8 cellular contexts compared by ENCODE assay signal in the genomic region with DNA sequence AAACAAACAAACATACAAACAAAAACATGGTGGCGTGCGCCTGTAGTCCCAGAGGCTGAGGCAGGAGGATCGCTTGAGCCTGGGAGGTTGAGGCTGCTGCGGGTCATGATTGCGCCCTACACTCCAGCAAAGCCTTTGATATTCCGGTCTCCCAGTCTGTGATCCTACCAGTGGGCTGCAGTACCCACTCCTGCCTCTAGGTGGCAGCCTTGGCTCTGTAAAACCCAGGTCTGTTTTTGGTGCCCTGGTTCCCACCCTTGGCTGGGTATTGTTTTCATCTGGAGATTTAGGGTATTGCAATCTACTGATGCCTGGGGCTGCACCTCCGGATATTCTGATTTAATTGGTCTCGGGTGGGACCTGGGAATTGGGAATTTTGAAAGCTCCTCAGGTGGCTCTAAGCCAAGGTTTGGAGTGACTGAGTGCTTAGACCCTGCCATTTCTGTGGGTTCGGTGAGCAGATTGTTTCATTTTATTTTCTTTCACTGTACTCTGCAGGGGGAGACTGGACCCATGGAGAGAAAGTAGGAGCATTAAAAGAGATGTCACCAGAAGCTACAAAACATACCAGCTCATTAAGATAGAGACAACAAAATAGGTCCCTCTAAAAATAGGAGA. TPM values are rescaled to one million over a fixed set of nuclear protein-coding genes. Genes with fewer than 3 reads are reported as not detected.
DNase-seq lines count a peak whose midpoint lies in the region; ATAC-seq, FAIRE-seq and TF ChIP-seq lines count a peak whose summit lies in the region.

No MANE protein-coding gene starts in this region.

- TF ChIP-seq EP300 in HepG2 (IDR thresholded peaks at IDR 0.05; ENCODE audit: low read depth in 2 of 2, low read length in 2 of 2) (no peak), HepG2 (CRISPR knock-in tag; IDR thresholded peaks at IDR 0.05; ENCODE audit: borderline replicate concordance) (no peak)

- CTCF ChIA-PET in HepG2 (lab: Yijun Ruan, JAX; ENCODE audit: low intra/inter-chr PET ratio, low total read pairs), result interaction anchor here (0.8 to 3.1 kb wide), 4 partner anchors 242 to 321 kb away, joined by 3 to 35 read pairs (median 3); no protein-coding TSS in a partner anchor

- peak; percentile 79 for FAIRE-seq in HepG2 (lab: Jason Lieb, UNC)

- peak; percentile 81 for ATAC-seq in HepG2

- intact Hi-C loops in HepG2 (cut with micrococcal nuclease; ENCODE audit: unreplicated experiment), result loop anchor here (10.0 kb wide), 1 partner anchor 652 kb away; no protein-coding TSS in a partner anchor

- H3K27me3 ChIP-seq in HAP-1 (ENCODE audit: low read depth) (no peaks in the 10 kb centered on the region), HepG2 (ENCODE audit: control insufficient read depth in 1 of 2, insufficient read depth in 2 of 2, low read length in 2 of 2) (no peaks in the 10 kb centered on the region; a peak in 1 of 5 replicates)

- no peaks in the 10 kb centered on the region for H3K79me2 ChIP-seq in HepG2 (ENCODE audit: insufficient read depth, low read length)

- TF ChIP-seq POLR2A in HepG2 (IDR thresholded peaks at IDR 0.05; ENCODE audit: insufficient read depth in 1 of 2, low read depth in 2 of 2, low read length in 2 of 2), result no peak

- H3K27ac ChIP-seq in HepG2 (ENCODE audit: extremely low read length, insufficient read depth, low read length), result no peak overlapping the region

- WGBS in HepG2 (ENCODE audit: low lambda C conversion rate), result 7% methylated on average over 9 of the region's 9 CpGs

- in situ Hi-C loops in Caki2 (cut with HindIII; ENCODE audit: low pct_unique_long_range_greater_than_20kb, low sequenced_read_pairs), result no loop called here
- in situ Hi-C loops in HAP-1 (cut with MboI; ENCODE audit: low sequenced_read_pairs), result loop anchor here (10.0 kb wide), 2 partner anchors 292 to 702 kb away; no protein-coding TSS in a partner anchor
- in situ Hi-C loops in HepG2 (cut with HindIII; ENCODE audit: extremely low pct_ligation_motif_present, low pct_unique_long_range_greater_than_20kb), result loop anchor here (5.0 to 10.0 kb wide), 2 partner anchors 289 to 652 kb away; no protein-coding TSS in a partner anchor

- no peak overlapping the region for H3K4me2 ChIP-seq in HepG2 (ENCODE audit: low read depth, low read length)

- H3K36me3 ChIP-seq in HAP-1 (replicated peaks) (no peaks in the 10 kb centered on the region), HepG2 (replicated peaks in 1 of 2; ENCODE audit: control insufficient read depth in 1 of 2, insufficient read depth in 2 of 2, low read length in 2 of 2) (no peaks in the 10 kb centered on the region)

- peak; percentile 23 for DNase-seq in Caki2 (ENCODE audit: low read depth)
- peak; percentile 71 to 91 for DNase-seq in HAP-1 (ENCODE audit: low spot score in 2 of 2)
- peak; percentile 61 for DNase-seq in NCI-H226
- DNase-seq in activated CD4-positive, alpha-beta T cell treated with anti-CD3 and anti-CD28 coated beads for 4 hours, result peak; percentile 47 to 69
- DNase-seq in choroid plexus epithelial cell (ENCODE audit: low read depth), result peak; percentile 78
- DNase-seq in HepG2 (ENCODE audit: low spot score), result peak; percentile 69
- DNase-seq in stimulated activated CD4-positive, alpha-beta T cell treated with anti-CD3 and anti-CD28 coated beads, TNF-alpha, amount 100 ng/mL, for 24 hours (ENCODE audit: low read depth in 3 of 3), result peak; percentile 39 to 72 (median 68)
- no peak for DNase-seq in NCI-H187 (lab: John Stamatoyannopoulos, UW)

- no peaks in the 10 kb centered on the region for H3K4me1 ChIP-seq in HAP-1
- H3K4me1 ChIP-seq in HepG2 (ENCODE audit: insufficient read depth, low read length), result no peaks in the 10 kb centered on the region

- H3K9me3 ChIP-seq in HAP-1 (no peaks in the 10 kb centered on the region), HepG2 (ENCODE audit: low read length) (no peaks in the 10 kb centered on the region)

- TF ChIP-seq CTCF in choroid plexus epithelial cell (conservative IDR thresholded peaks at IDR 0.05; ENCODE audit: low read depth, low read length), result peak; percentile 99
- TF ChIP-seq CTCF in HepG2 (CRISPR knock-in tag; IDR thresholded peaks at IDR 0.05), result peak; percentile 75

- H2AFZ ChIP-seq in HepG2 (ENCODE audit: low read length), result no peak overlapping the region

- no TSS peak for BruUV-seq in HepG2 (replicated peaks; lab: Mats Ljungman, UMichigan)

- POLR2A ChIA-PET in HepG2 (lab: Yijun Ruan, JAX), result no interaction called here

- H4K20me1 ChIP-seq in HepG2 (ENCODE audit: insufficient read depth, low read length), result no peaks in the 10 kb centered on the region

- H3K4me3 ChIP-seq in HAP-1 (no peak overlapping the region), choroid plexus epithelial cell (ENCODE audit: low read depth, low read length) (no peak overlapping the region), HepG2 (replicated peaks in 1 of 3; ENCODE audit: insufficient read depth in 1 of 3, low read depth in 2 of 3, low read length in 3 of 3) (no peak overlapping the region)

- peak; percentile 37; the same call in 1 of the 2 replicates for TF ChIP-seq RAD21 in HepG2 (CRISPR knock-in tag; IDR thresholded peaks at IDR 0.05)

- H3K9ac ChIP-seq in HepG2 (ENCODE audit: insufficient read depth, low read depth, low read length), result no peak overlapping the region

TF ChIP-seq in HepG2, 621 proteins besides CTCF, POLR2A, EP300 and RAD21 (continues in another document):
- no peak for TF ChIP-seq PRDM15 (CRISPR knock-in tag; IDR thresholded peaks at IDR 0.05)
- TF ChIP-seq ZFP90 (CRISPR knock-in tag; IDR thresholded peaks at IDR 0.05; ENCODE audit: borderline replicate concordance), result no peak
- TF ChIP-seq STAG1 (CRISPR knock-in tag; IDR thresholded peaks at IDR 0.05), result peak; percentile 40; the same call in 1 of the 2 replicates
- no peak for TF ChIP-seq NONO (IDR thresholded peaks at IDR 0.05)
- no peak for TF ChIP-seq NONO (CRISPR knock-in tag; conservative IDR thresholded peaks at IDR 0.05)
- no peak for TF ChIP-seq ZNF607 (CRISPR knock-in tag; IDR thresholded peaks at IDR 0.05; ENCODE audit: borderline replicate concordance)
- no peak for TF ChIP-seq ZNF333 (CRISPR knock-in tag; IDR thresholded peaks at IDR 0.05; ENCODE audit: borderline replicate concordance)
- TF ChIP-seq SMC3 (IDR thresholded peaks at IDR 0.05; ENCODE audit: low read length), result peak; percentile 46; the same call in 1 of the 2 replicates

RNA-seq across cellular contexts. Expression of gene MYH3, which starts 40.5 kb away (rescaled TPM):
- 0.03 TPM in 1 of 2 replicates, not detected in the other for total RNA-seq in Caki2 (2014; rRNA removed; shearing (Covaris generic); ENCODE audit: low replicate concordance)
- total RNA-seq in HepG2 (2016; rRNA removed; fragmentation: Illumina TruSeq; extraction: Trizol), result 1.6 and 4.5 TPM in 2 replicates
- total RNA-seq in HepG2 (2016; cell fraction: cytosol; rRNA removed; fragmentation: Illumina TruSeq; extraction: Trizol; ENCODE audit: low read depth), result 0.97 and 2.0 TPM in 2 replicates
- 2.4 and 4.8 TPM in 2 replicates for total RNA-seq in HepG2 (2016; cell fraction: insoluble cytoplasmic fraction; rRNA removed; fragmentation: Illumina TruSeq; extraction: Trizol)
- 0.59 and 2.3 TPM in 2 replicates for total RNA-seq in HepG2 (2016; cell fraction: membrane; rRNA removed; fragmentation: Illumina TruSeq; extraction: Trizol)
- 6.7 and 8.5 TPM in 2 replicates for total RNA-seq in HepG2 (2016; cell fraction: nucleus; rRNA removed; fragmentation: Illumina TruSeq; extraction: Trizol)
- polyA plus RNA-seq in HepG2 (2011; rRNA removed), result 2.5 and 4.3 TPM in 2 replicates
- polyA plus RNA-seq in HepG2 (2011; cell fraction: cytosol; rRNA removed), result 0.53 and 0.67 TPM in 2 replicates
- polyA plus RNA-seq in HepG2 (2011; cell fraction: nucleus; rRNA removed), result 11.9 and 14.9 TPM in 2 replicates
- 5.1 and 5.5 TPM in 2 replicates for polyA plus RNA-seq in HepG2 (2012)
- polyA plus RNA-seq in HepG2 (2016; cell fraction: cytosol; fragmentation: Illumina TruSeq; extraction: Trizol; ENCODE audit: low read depth), result 0.67 and 0.83 TPM in 2 replicates
- polyA plus RNA-seq in HepG2 (2016; cell fraction: insoluble cytoplasmic fraction; fragmentation: Illumina TruSeq; extraction: Trizol; ENCODE audit: low read depth), result 1.8 and 2.2 TPM in 2 replicates
- 0.50 and 0.54 TPM in 2 replicates for polyA plus RNA-seq in HepG2 (2016; cell fraction: membrane; fragmentation: Illumina TruSeq; extraction: Trizol; ENCODE audit: low read depth)
- 23.0 and 26.3 TPM in 2 replicates for polyA plus RNA-seq in HepG2 (2016; cell fraction: nucleus; fragmentation: Illumina TruSeq; extraction: Trizol; ENCODE audit: insufficient read depth, low read depth)
- 1.3 and 1.7 TPM in 2 replicates for polyA minus RNA-seq in HepG2 (2011; rRNA and poly(A)+ RNA removed; ENCODE audit: low replicate concordance)
- 0.70 TPM in 1 of 2 replicates, not detected in the other for polyA minus RNA-seq in HepG2 (2011; cell fraction: cytosol; rRNA and poly(A)+ RNA removed)
- 5.0 and 5.2 TPM in 2 replicates for polyA minus RNA-seq in HepG2 (2011; cell fraction: nucleus; rRNA and poly(A)+ RNA removed)

Comparison
In these comparisons a context has a peak if more than half of its experiments do, and no peak if none do; other contexts are left out.
1. DNase-seq: peak in Caki2 (single experiment), HAP-1 (2 of 2), NCI-H226 (single experiment), activated CD4-positive, alpha-beta T cell treated with anti-CD3 and anti-CD28 coated beads for 4 hours (2 of 2), choroid plexus epithelial cell (single experiment), HepG2 (single experiment) and stimulated activated CD4-positive, alpha-beta T cell treated with anti-CD3 and anti-CD28 coated beads, TNF-alpha, amount 100 ng/mL, for 24 hours (3 of 3); none in NCI-H187 (0 of 2).